12 cellular contexts compared by ENCODE assay signal in the genomic region with DNA sequence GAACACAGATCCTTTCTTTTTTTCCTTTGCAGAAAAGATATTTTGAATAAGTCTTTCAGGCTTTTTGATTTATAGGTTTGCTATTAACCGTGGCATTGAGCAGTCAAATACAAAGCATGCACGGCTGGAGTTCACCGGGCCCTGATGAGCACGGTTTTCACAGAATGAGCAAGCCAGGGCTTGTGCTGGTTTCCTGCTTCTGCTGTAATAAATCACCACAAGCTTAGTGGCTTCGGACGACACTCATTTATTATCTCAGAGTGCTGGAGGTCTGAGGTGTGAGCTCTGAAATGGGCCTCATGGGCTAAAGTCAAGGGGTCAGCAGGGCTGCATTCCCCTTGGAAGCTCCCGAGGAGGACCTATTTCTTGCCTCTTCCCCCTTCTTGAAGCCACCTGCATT.
DNase-seq lines count a peak whose midpoint lies in the region; ATAC-seq and TF ChIP-seq lines count a peak whose summit lies in the region.
"Had no signal": no experiment of that assay in that cellular context is flagged by ENCODE, and none has a peak within 500 bp of the region (broad histone marks: within the 10 kb centered on the region; RNA-seq: fewer than 3 reads in every experiment).

No MANE protein-coding gene starts in this region.

- H3K36me3 ChIP-seq in WERI-Rb-1, result no peaks in the 10 kb centered on the region
- no peaks in the 10 kb centered on the region for H3K36me3 ChIP-seq in CD4-positive, alpha-beta memory T cell (ENCODE audit: insufficient read depth, low read length)

- intact Hi-C loops in CD4-positive, alpha-beta memory T cell (cut with micrococcal nuclease), result no loop called here

- CTCF ChIA-PET in CD4-positive, alpha-beta memory T cell (lab: Charles Lee; ENCODE audit: partially characterized antibody), result no interaction called here

- H3K9me3 Mint-ChIP-seq in CD4-positive, alpha-beta memory T cell, result no peaks in the 10 kb centered on the region
- H3K9me3 Mint-ChIP-seq: dendritic cell treated with granulocyte-macrophage colony-stimulating factor and Interleukin-4, amounts not matched to agents 40 ng/mL and 50 ng/mL, for 4 days had no signal

- DNase-seq in GM13976 (ENCODE audit: low spot score) (peak; percentile 68), WERI-Rb-1 (peak; percentile 59), NCI-H446 (lab: John Stamatoyannopoulos, UW) (no peak), RKO (ENCODE audit: low spot score) (no peak), SKM-1 treated with dmso at 0.1 percent for 144 hours (lab: John Stamatoyannopoulos, UW; ENCODE audit: unreplicated experiment) (no peak)
- DNase-seq in CD4-positive, alpha-beta memory T cell, result no peak
- DNase-seq: activated CD4-positive, CD25-positive, alpha-beta regulatory T cell treated with anti-CD3 and anti-CD28 coated beads, Interleukin-2, amount 50 U/mL, for 72 hours; DND-41; IMR-90 had no signal

- no peaks in the 10 kb centered on the region for H3K36me3 Mint-ChIP-seq in CD4-positive, alpha-beta memory T cell

- H3K4me1 ChIP-seq in CD4-positive, alpha-beta memory T cell (ENCODE audit: insufficient read depth, low read length), result no peaks in the 10 kb centered on the region

- H3K27me3 Mint-ChIP-seq in CD4-positive, alpha-beta memory T cell, result peaks cover 3 to 21% of the 10 kb centered on the region in 2 donors

- POLR2A ChIA-PET in CD4-positive, alpha-beta memory T cell (lab: Charles Lee; ENCODE audit: partially characterized antibody), result no interaction called here

- H3K9me3 ChIP-seq in WERI-Rb-1 (ENCODE audit: severe bottlenecking), result no peaks in the 10 kb centered on the region
- H3K9me3 ChIP-seq in CD4-positive, alpha-beta memory T cell (ENCODE audit: control insufficient read depth in 1 of 2, low read length in 2 of 2), result no peaks in the 10 kb centered on the region

- H3K4me1 Mint-ChIP-seq in CD4-positive, alpha-beta memory T cell, result no peaks in the 10 kb centered on the region

- TF ChIP-seq CTCF in GM13976 (IDR thresholded peaks at IDR 0.05; ENCODE audit: borderline replicate concordance, control extremely low read depth, extremely low read depth, insufficient read depth, missing control alignments) (no peak), WERI-Rb-1 (IDR thresholded peaks at IDR 0.05; ENCODE audit: low read depth, low read length) (no peak)

- no peak overlapping the region for H3K27ac Mint-ChIP-seq in CD4-positive, alpha-beta memory T cell
- H3K27ac Mint-ChIP-seq: dendritic cell treated with granulocyte-macrophage colony-stimulating factor and Interleukin-4, amounts not matched to agents 40 ng/mL and 50 ng/mL, for 4 days had no signal

- in situ Hi-C loops in GM13976 (cut with MboI; ENCODE audit: low sequenced_read_pairs, unreplicated experiment), result no loop called here

- peak overlapping the region; percentile 29 for H3K27ac ChIP-seq in WERI-Rb-1
- no peak overlapping the region for H3K27ac ChIP-seq in CD4-positive, alpha-beta memory T cell (ENCODE audit: low read depth, low read length)

- H3K4me3 ChIP-seq in WERI-Rb-1 (ENCODE audit: low read depth, low read length), result no peak overlapping the region
- H3K4me3 ChIP-seq in CD4-positive, alpha-beta memory T cell (ENCODE audit: low read length in 2 of 2), result no peak overlapping the region

- ATAC-seq in GM21447 (IDR thresholded peaks at IDR 0.05; ENCODE audit: unreplicated experiment) (peak; percentile 69), HG03520 (IDR thresholded peaks at IDR 0.05; ENCODE audit: unreplicated experiment) (peak; percentile 67)

- no peaks in the 10 kb centered on the region for H3K27me3 ChIP-seq in WERI-Rb-1 (ENCODE audit: insufficient read depth, low read depth, severe bottlenecking)
- no peaks in the 10 kb centered on the region for H3K27me3 ChIP-seq in CD4-positive, alpha-beta memory T cell (ENCODE audit: insufficient read depth, low read length)

- H3K4me3 Mint-ChIP-seq in CD4-positive, alpha-beta memory T cell, result no peak overlapping the region
- H3K4me3 Mint-ChIP-seq: dendritic cell treated with granulocyte-macrophage colony-stimulating factor and Interleukin-4, amounts not matched to agents 40 ng/mL and 50 ng/mL, for 4 days had no signal

Comparison
In these comparisons a context has a peak if more than half of its experiments do, and no peak if none do; other contexts are left out.
1. DNase-seq: peak in GM13976 (single experiment) and WERI-Rb-1 (single experiment); none in NCI-H446 (0 of 2), RKO (single experiment), CD4-positive, alpha-beta memory T cell (0 of 5) and SKM-1 treated with dmso at 0.1 percent for 144 hours (single experiment).